ENCODE assay signal across 8 cellular contexts in genomic region chr5:132293066-132293991, GRCh38. TPM values are rescaled to one million over a fixed set of nuclear protein-coding genes. Genes with fewer than 3 reads are reported as not detected.
DNase-seq lines count a peak whose midpoint lies in the region; ATAC-seq and TF ChIP-seq lines count a peak whose summit lies in the region.

No MANE protein-coding gene starts in this region.

- H3K27me3 ChIP-seq in GM23248 (replicated peaks; ENCODE audit: insufficient read depth) = no peaks in the 10 kb centered on the region
- no peaks in the 10 kb centered on the region for H3K27me3 ChIP-seq in fibroblast of lung (ENCODE audit: control insufficient read depth, insufficient read depth, low read length)

- peak overlapping the region; percentile 98 for H3K9ac ChIP-seq in GM23248
- H3K9ac ChIP-seq in fibroblast of lung (ENCODE audit: insufficient read depth, low read length) = peak overlapping the region; percentile 91

- H3K27ac Mint-ChIP-seq in activated T-helper 17 cell treated with anti-CD3 and anti-CD28 coated beads, Interleukin-2, amount 50 U/mL, for 72 hours = peak overlapping the region; percentile 54
- peak overlapping the region; percentile 48 to 89 (median 80) for H3K27ac Mint-ChIP-seq in naive thymus-derived CD8-positive, alpha-beta T cell
- peak overlapping the region; percentile 96 for H3K27ac Mint-ChIP-seq in stimulated activated naive B cell treated with anti-CD40 and anti-IgM and Interleukin-4, amounts not matched to agents 10 μg/mL and 1 μg/mL and 100 μg/mL, for 72 hours

- H3K36me3 ChIP-seq in GM23248 (ENCODE audit: low read depth) (no peaks in the 10 kb centered on the region), fibroblast of lung (ENCODE audit: control insufficient read depth, insufficient read depth, low read length) (no peaks in the 10 kb centered on the region)

- H3K4me2 ChIP-seq in GM23248 (ENCODE audit: unreplicated experiment) (peak overlapping the region; percentile 86), fibroblast of lung (ENCODE audit: extremely low read depth, insufficient read depth, low read length) (peak overlapping the region; percentile 82)

- no peaks in the 10 kb centered on the region for H3K9me3 Mint-ChIP-seq in activated T-helper 17 cell treated with anti-CD3 and anti-CD28 coated beads, Interleukin-2, amount 50 U/mL, for 72 hours
- H3K9me3 Mint-ChIP-seq in naive thymus-derived CD8-positive, alpha-beta T cell = no peaks in the 10 kb centered on the region
- H3K9me3 Mint-ChIP-seq in stimulated activated naive B cell treated with anti-CD40 and anti-IgM and Interleukin-4, amounts not matched to agents 10 μg/mL and 1 μg/mL and 100 μg/mL, for 72 hours = no peaks in the 10 kb centered on the region

- H4K20me1 ChIP-seq in GM23248 (ENCODE audit: insufficient read depth) (no peaks in the 10 kb centered on the region), fibroblast of lung (ENCODE audit: control insufficient read depth, extremely low read depth, insufficient read depth, low read length) (no peaks in the 10 kb centered on the region)

- peak overlapping the region; percentile 99 for H3K27ac ChIP-seq in GM23248
- peak overlapping the region; percentile 90 for H3K27ac ChIP-seq in fibroblast of lung (ENCODE audit: insufficient read depth, low read length)

- H3K36me3 Mint-ChIP-seq in activated T-helper 17 cell treated with anti-CD3 and anti-CD28 coated beads, Interleukin-2, amount 50 U/mL, for 72 hours (ENCODE audit: low read depth) = no peaks in the 10 kb centered on the region
- H3K36me3 Mint-ChIP-seq in naive thymus-derived CD8-positive, alpha-beta T cell = no peaks in the 10 kb centered on the region
- peaks cover 2 to 4% of the 10 kb centered on the region in 2 donors for H3K36me3 Mint-ChIP-seq in stimulated activated naive B cell treated with anti-CD40 and anti-IgM and Interleukin-4, amounts not matched to agents 10 μg/mL and 1 μg/mL and 100 μg/mL, for 72 hours

- H3K9me2 ChIP-seq in GM23248 (ENCODE audit: insufficient read depth) = no peaks in the 10 kb centered on the region

- DNase-seq in DMS53 treated with DMSO at 0.1 percent for 48 hours (lab: John Stamatoyannopoulos, UW; ENCODE audit: unreplicated experiment) (peak; percentile 71), GM23248 (peak; percentile 95), Kasumi-1 (lab: John Stamatoyannopoulos, UW) (peak; percentile 86 to 92), RKO (ENCODE audit: low spot score) (peak; percentile 90), fibroblast of lung (ENCODE audit: low read depth in 2 of 2) (peak; percentile 84 to 89)
- DNase-seq in naive thymus-derived CD8-positive, alpha-beta T cell = peak; percentile 36 to 77 (median 58)
- peak; percentile 74 for DNase-seq in stimulated activated naive B cell treated with anti-CD40 and anti-IgM and Interleukin-4, amounts not matched to agents 10 μg/mL and 1 μg/mL and 100 μg/mL, for 72 hours

- in situ Hi-C loops in GM23248 (cut with MboI) = no loop called here

- H2AFZ ChIP-seq in GM23248 (peak overlapping the region; percentile 92), fibroblast of lung (ENCODE audit: low read length) (peak overlapping the region; percentile 75)

- H3K4me3 Mint-ChIP-seq in activated T-helper 17 cell treated with anti-CD3 and anti-CD28 coated beads, Interleukin-2, amount 50 U/mL, for 72 hours = peak overlapping the region; percentile 94
- H3K4me3 Mint-ChIP-seq in naive thymus-derived CD8-positive, alpha-beta T cell = peak overlapping the region; percentile 85 to 95 (median 92)
- peak overlapping the region; percentile 91 to 94 for H3K4me3 Mint-ChIP-seq in stimulated activated naive B cell treated with anti-CD40 and anti-IgM and Interleukin-4, amounts not matched to agents 10 μg/mL and 1 μg/mL and 100 μg/mL, for 72 hours

- H3K4me3 ChIP-seq in GM23248 (peak overlapping the region; percentile 84), fibroblast of lung (replicated peaks in 1 of 4; ENCODE audit: control extremely low read depth in 1 of 4, insufficient read depth in 1 of 4, low read depth in 3 of 4, low read length in 4 of 4) (peak overlapping the region; percentile 54 to 70 (median 58))

- peak; percentile 55 for ATAC-seq in activated T-helper 17 cell treated with anti-CD3 and anti-CD28 coated beads, Interleukin-2, amount 50 U/mL, for 72 hours (replicated peaks)
- ATAC-seq in naive thymus-derived CD8-positive, alpha-beta T cell = peak; percentile 60 to 65
- peak; percentile 55 to 56 for ATAC-seq in stimulated activated naive B cell treated with anti-CD40 and anti-IgM and Interleukin-4, amounts not matched to agents 10 μg/mL and 1 μg/mL and 100 μg/mL, for 72 hours (replicated peaks)

- WGBS in GM23248 (ENCODE audit: low coverage in 1 of 2, low lambda C conversion rate in 2 of 2, missing lambda C conversion rate in 2 of 2), 2 experiments = 3% methylated on average over 30 to 48 of the region's 50 CpGs

- POLR2A ChIA-PET in naive thymus-derived CD8-positive, alpha-beta T cell (lab: Charles Lee) = interaction anchor here (0.5 to 1.6 kb wide), 7 partner anchors 15 to 758 kb away, joined by 3 to 6 read pairs (median 5); partner anchors contain the start of genes HSPA4 and IRF1

- H3K79me2 ChIP-seq in GM23248 (ENCODE audit: insufficient read depth) (peaks cover 32% of the 10 kb centered on the region), fibroblast of lung (ENCODE audit: control insufficient read depth, insufficient read depth, low read length) (peaks cover 9% of the 10 kb centered on the region)

- TF ChIP-seq CTCF in fibroblast of lung (conservative IDR thresholded peaks at IDR 0.05 in 1 of 2, IDR thresholded peaks at IDR 0.05 in 1 of 2; ENCODE audit: low read depth in 1 of 2, low read length in 2 of 2) = peak in 1 of 2 donors; percentile 17

- H3K9me3 ChIP-seq in GM23248 (ENCODE audit: low read depth) = no peaks in the 10 kb centered on the region
- no peaks in the 10 kb centered on the region for H3K9me3 ChIP-seq in fibroblast of lung (ENCODE audit: control insufficient read depth, insufficient read depth, low read depth, low read length)

- peaks cover 3% of the 10 kb centered on the region for H3K27me3 Mint-ChIP-seq in activated T-helper 17 cell treated with anti-CD3 and anti-CD28 coated beads, Interleukin-2, amount 50 U/mL, for 72 hours
- H3K27me3 Mint-ChIP-seq in naive thymus-derived CD8-positive, alpha-beta T cell = peaks cover 2 to 22% (median 10%) of the 10 kb centered on the region in 5 donors
- H3K27me3 Mint-ChIP-seq in stimulated activated naive B cell treated with anti-CD40 and anti-IgM and Interleukin-4, amounts not matched to agents 10 μg/mL and 1 μg/mL and 100 μg/mL, for 72 hours = peaks cover 14 to 15% of the 10 kb centered on the region in 2 donors

- H3K4me1 ChIP-seq in GM23248 (ENCODE audit: insufficient read depth) = peaks cover 11% of the 10 kb centered on the region; the same call in 1 of the 2 replicates
- peaks cover 4% of the 10 kb centered on the region for H3K4me1 ChIP-seq in fibroblast of lung (ENCODE audit: control insufficient read depth, extremely low read depth, insufficient read depth, low read length)

- H3K4me1 Mint-ChIP-seq in activated T-helper 17 cell treated with anti-CD3 and anti-CD28 coated beads, Interleukin-2, amount 50 U/mL, for 72 hours = peaks cover 12% of the 10 kb centered on the region
- peaks cover 8 to 34% (median 20%) of the 10 kb centered on the region in 4 donors for H3K4me1 Mint-ChIP-seq in naive thymus-derived CD8-positive, alpha-beta T cell
- H3K4me1 Mint-ChIP-seq in stimulated activated naive B cell treated with anti-CD40 and anti-IgM and Interleukin-4, amounts not matched to agents 10 μg/mL and 1 μg/mL and 100 μg/mL, for 72 hours = peaks cover 21 to 37% of the 10 kb centered on the region in 2 donors

- H3F3A ChIP-seq in GM23248 (ENCODE audit: insufficient read depth) = peaks cover 12% of the 10 kb centered on the region

RNA-seq across cellular contexts. Expression of gene SLC22A4, which starts 0.9 kb away (rescaled TPM):
- total RNA-seq in GM23248 (2014; rRNA removed; shearing (Covaris generic)) = 26.0 and 26.3 TPM in 2 replicates
- 24.0 and 26.1 TPM in 2 replicates for polyA plus RNA-seq in GM23248 (2016; fragmentation: Nextera tagmentation; extraction: Ambion mirVana)
- under 1 TPM; 0.58 to 0.93 TPM for total RNA-seq in activated T-helper 17 cell treated with anti-CD3 and anti-CD28 coated beads, Interleukin-2, amount 50 U/mL, for 72 hours
- total RNA-seq in fibroblast of lung = 1.3 and 4.1 TPM in 2 replicates
- 1.1 and 3.4 TPM in 2 replicates for polyA plus RNA-seq in fibroblast of lung
- polyA plus RNA-seq in fibroblast of lung (2012) = 0.69 and 2.3 TPM in 2 replicates
- polyA minus RNA-seq in fibroblast of lung (ENCODE audit: low replicate concordance) = 5.7 TPM in 1 of 2 replicates, not detected in the other
- total RNA-seq in naive thymus-derived CD8-positive, alpha-beta T cell = not detected
- not detected for polyA plus RNA-seq in naive thymus-derived CD8-positive, alpha-beta T cell

RNA-seq across cellular contexts. Expression of gene PDLIM4, which starts 35.8 kb away (rescaled TPM):
- 84.4 and 107 TPM in 2 replicates for total RNA-seq in GM23248 (2014; rRNA removed; shearing (Covaris generic))
- 153 and 156 TPM in 2 replicates for polyA plus RNA-seq in GM23248 (2016; fragmentation: Nextera tagmentation; extraction: Ambion mirVana)
- not detected for total RNA-seq in activated T-helper 17 cell treated with anti-CD3 and anti-CD28 coated beads, Interleukin-2, amount 50 U/mL, for 72 hours
- 44.4 and 67.2 TPM in 2 replicates for total RNA-seq in fibroblast of lung
- polyA plus RNA-seq in fibroblast of lung = 10.7 and 41.5 TPM in 2 replicates
- 24.9 and 115 TPM in 2 replicates for polyA plus RNA-seq in fibroblast of lung (2012)
- polyA minus RNA-seq in fibroblast of lung (ENCODE audit: low replicate concordance) = 19.9 and 35.9 TPM in 2 replicates
- not detected for total RNA-seq in naive thymus-derived CD8-positive, alpha-beta T cell
- not detected for polyA plus RNA-seq in naive thymus-derived CD8-positive, alpha-beta T cell

Comparison
In these comparisons a context has a peak if more than half of its experiments do, and no peak if none do; other contexts are left out.
1. Peak in every context shown above with its lines: DNase-seq, ATAC-seq, H3K4me3 ChIP-seq and H3K27ac ChIP-seq.
2. RNA of gene PDLIM4, which starts 35.8 kb away (total RNA-seq): 84.4 to 107 TPM in GM23248 and 44.4 to 67.2 TPM in fibroblast of lung; not detected in activated T-helper 17 cell treated with anti-CD3 and anti-CD28 coated beads, Interleukin-2, amount 50 U/mL, for 72 hours and not detected in naive thymus-derived CD8-positive, alpha-beta T cell; every median in the first group is over 10 times any median in the second.